Comparison of ENCODE assay signal across 24 cellular contexts in the genomic region with DNA sequence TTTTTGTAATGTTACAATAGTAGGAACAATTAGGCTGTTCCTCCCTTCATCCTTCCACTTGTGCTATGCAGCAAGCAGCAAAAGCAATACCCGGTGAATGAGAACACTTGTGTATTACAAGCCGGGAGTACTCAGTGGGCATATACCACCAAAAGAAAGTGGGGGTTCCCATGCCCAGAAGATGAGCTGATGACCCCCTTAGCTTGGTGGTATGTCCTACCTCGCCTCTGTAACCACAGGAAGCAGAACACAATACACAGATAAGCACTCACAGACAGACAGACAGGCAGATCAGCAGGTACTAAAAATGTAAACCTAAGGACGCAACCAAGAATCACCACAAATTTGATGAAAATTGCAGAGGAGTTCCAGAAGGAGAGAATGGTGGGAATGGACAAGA.
"Had no signal": no experiment of that assay in that cellular context is flagged by ENCODE, and none has a peak within 500 bp of the region (broad histone marks: within the 10 kb centered on the region; RNA-seq: fewer than 3 reads in every experiment).

No MANE protein-coding gene starts in this region.

- H3K36me3 Mint-ChIP-seq: natural killer cell treated with Interleukin-12 subunit alpha and Interleukin-12 subunit beta and Interleukin-15 and Interleukin-18, amount 100 ng/mL, for 72 hours; WTC11 had no signal

- ATAC-seq: left cardiac atrium; left ventricle myocardium superior; mucosa of descending colon; natural killer cell treated with Interleukin-12 subunit alpha and Interleukin-12 subunit beta and Interleukin-15 and Interleukin-18, amount 100 ng/mL, for 72 hours; right cardiac atrium; stimulated activated naive CD8-positive, alpha-beta T cell treated with anti-CD3 and anti-CD28 coated beads, Interleukin-15, Interleukin-2, amounts not matched to agents 100 U/mL and 50 U/mL, for 24 hours; WTC11 had no signal

- H3K4me1 ChIP-seq: esophagus squamous epithelium, upper lobe of left lung, vagina had no signal

- H3K9me3 Mint-ChIP-seq: central memory CD8-positive, alpha-beta T cell; natural killer cell treated with Interleukin-12 subunit alpha and Interleukin-12 subunit beta and Interleukin-15 and Interleukin-18, amount 100 ng/mL, for 72 hours; WTC11 had no signal

- H3K27ac Mint-ChIP-seq: activated naive CD8-positive, alpha-beta T cell; natural killer cell treated with Interleukin-12 subunit alpha and Interleukin-12 subunit beta and Interleukin-15 and Interleukin-18, amount 100 ng/mL, for 72 hours; WTC11 had no signal

- H3K4me3 ChIP-seq: esophagus squamous epithelium, mucosa of descending colon, thoracic aorta, upper lobe of left lung, vagina had no signal

- H3K36me3 ChIP-seq: esophagus squamous epithelium, thoracic aorta, upper lobe of left lung, vagina had no signal

- H3K27ac ChIP-seq: epithelial cell of prostate, esophagus squamous epithelium, thoracic aorta, upper lobe of left lung, vagina had no signal

- DNase-seq: activated CD4-positive, alpha-beta T cell treated with anti-CD3 and anti-CD28 coated beads for 1 hour; activated CD8-positive, alpha-beta memory T cell treated with anti-CD3 and anti-CD28 coated beads for 24 hours; activated effector memory CD4-positive, alpha-beta T cell treated with Interleukin-2 at 50 U/mL for 16 hours; activated naive CD4-positive, alpha-beta T cell treated with Interleukin-2 at 50 U/mL for 16 hours; anterior cingulate cortex; dermis blood vessel endothelial cell; effector CD4-positive, alpha-beta T cell; esophagus squamous epithelium; foreskin melanocyte; left cardiac atrium; left ventricle myocardium superior; mucosa of descending colon; right cardiac atrium; stimulated activated CD4-positive, alpha-beta T cell treated with anti-CD3 and anti-CD28 coated beads, Interleukin-15, amount 100 ng/mL, for 24 hours; stimulated activated CD4-positive, alpha-beta T cell treated with anti-CD3 and anti-CD28 coated beads, Interleukin-2, amount 100 ng/mL, for 24 hours; stimulated activated naive CD8-positive, alpha-beta T cell treated with anti-CD3 and anti-CD28 coated beads, Interleukin-15, Interleukin-2, amounts not matched to agents 100 U/mL and 50 U/mL, for 24 hours had no signal

- H3K9me3 ChIP-seq: esophagus squamous epithelium, mucosa of descending colon, thoracic aorta, upper lobe of left lung, vagina had no signal

- H3K4me3 Mint-ChIP-seq: activated naive CD8-positive, alpha-beta T cell; central memory CD8-positive, alpha-beta T cell; natural killer cell treated with Interleukin-12 subunit alpha and Interleukin-12 subunit beta and Interleukin-15 and Interleukin-18, amount 100 ng/mL, for 72 hours; WTC11 had no signal

- H3K4me1 Mint-ChIP-seq: central memory CD8-positive, alpha-beta T cell had no signal
